Comparison of ENCODE assay signal across 1 cellular context in the genomic region with DNA sequence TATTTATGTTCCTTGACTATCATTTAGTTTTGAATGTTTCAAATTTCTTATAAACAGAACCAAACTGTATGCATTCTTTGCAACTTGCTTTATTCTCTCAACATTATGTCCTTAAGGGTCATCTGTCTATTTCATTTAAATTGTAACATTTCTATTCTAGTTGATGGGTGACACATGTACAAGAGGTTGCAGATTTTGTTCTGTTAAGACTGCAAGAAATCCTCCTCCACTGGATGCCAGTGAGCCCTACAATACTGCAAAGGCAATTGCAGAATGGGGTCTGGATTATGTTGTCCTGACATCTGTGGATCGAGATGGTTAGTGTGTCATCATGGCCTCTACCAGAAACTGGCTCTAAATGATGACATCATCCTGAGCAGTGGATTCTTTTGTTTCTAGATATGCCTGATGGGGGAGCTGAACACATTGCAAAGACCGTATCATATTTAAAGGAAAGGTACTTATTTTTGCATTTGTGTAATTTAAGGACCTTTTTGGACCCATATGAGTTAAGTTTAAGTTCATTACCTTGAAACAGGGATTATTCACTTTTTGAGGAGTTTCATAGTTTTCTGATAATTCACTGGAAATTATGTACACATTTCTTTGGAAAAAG.
TF ChIP-seq lines count a peak whose summit lies in the region.

No MANE protein-coding gene starts in this region.

TF ChIP-seq in endothelial cell of umbilical vein, 7 proteins besides CTCF, POLR2A, EP300 and RAD21:
- TF ChIP-seq JUN (IDR thresholded peaks at IDR 0.05; ENCODE audit: borderline replicate concordance, insufficient read depth, insufficient read length, low read depth) (peak; percentile 89), MYC (IDR thresholded peaks at IDR 0.05; ENCODE audit: low read depth, low read length) (no peak)
